Comparison of ENCODE assay signal across 1 cellular context in the genomic region with DNA sequence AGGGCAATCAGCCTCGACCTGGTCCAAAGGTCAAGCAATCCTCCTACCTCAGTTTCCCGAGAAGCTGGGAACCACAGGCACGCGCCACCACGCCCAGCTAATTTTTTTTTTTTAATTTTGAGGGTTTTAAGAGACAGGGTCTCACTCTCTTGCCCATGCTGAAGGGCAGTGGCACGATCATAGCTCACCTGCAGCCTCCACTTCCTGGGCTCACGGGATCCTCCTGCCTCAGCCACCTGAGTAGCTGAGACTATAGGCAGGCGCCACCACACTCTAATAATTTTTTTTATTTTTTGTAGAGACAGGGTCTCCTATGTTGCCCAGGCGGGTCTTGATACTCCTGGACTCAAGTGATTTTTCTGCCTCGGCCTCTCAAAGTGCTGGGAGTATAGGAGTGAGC.
TF ChIP-seq lines count a peak whose summit lies in the region.

No MANE protein-coding gene starts in this region.

TF ChIP-seq in HCT116, 20 proteins besides CTCF, POLR2A, EP300 and RAD21 (continued from another document):
- TF ChIP-seq ZBTB33 (IDR thresholded peaks at IDR 0.05; ENCODE audit: extremely low read depth, insufficient replicate concordance, low read length) (no peak), ZFX (IDR thresholded peaks at IDR 0.05) (no peak), CBX3 (IDR thresholded peaks at IDR 0.05; ENCODE audit: low read depth) (no peak), SIN3A (IDR thresholded peaks at IDR 0.05; ENCODE audit: low read depth) (no peak)
- TF ChIP-seq, protein P1, sequence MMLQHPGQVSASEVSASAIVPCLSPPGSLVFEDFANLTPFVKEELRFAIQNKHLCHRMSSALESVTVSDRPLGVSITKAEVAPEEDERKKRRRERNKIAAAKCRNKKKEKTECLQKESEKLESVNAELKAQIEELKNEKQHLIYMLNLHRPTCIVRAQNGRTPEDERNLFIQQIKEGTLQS (IDR thresholded peaks at IDR 0.05): no peak
- TF ChIP-seq, protein P2, sequence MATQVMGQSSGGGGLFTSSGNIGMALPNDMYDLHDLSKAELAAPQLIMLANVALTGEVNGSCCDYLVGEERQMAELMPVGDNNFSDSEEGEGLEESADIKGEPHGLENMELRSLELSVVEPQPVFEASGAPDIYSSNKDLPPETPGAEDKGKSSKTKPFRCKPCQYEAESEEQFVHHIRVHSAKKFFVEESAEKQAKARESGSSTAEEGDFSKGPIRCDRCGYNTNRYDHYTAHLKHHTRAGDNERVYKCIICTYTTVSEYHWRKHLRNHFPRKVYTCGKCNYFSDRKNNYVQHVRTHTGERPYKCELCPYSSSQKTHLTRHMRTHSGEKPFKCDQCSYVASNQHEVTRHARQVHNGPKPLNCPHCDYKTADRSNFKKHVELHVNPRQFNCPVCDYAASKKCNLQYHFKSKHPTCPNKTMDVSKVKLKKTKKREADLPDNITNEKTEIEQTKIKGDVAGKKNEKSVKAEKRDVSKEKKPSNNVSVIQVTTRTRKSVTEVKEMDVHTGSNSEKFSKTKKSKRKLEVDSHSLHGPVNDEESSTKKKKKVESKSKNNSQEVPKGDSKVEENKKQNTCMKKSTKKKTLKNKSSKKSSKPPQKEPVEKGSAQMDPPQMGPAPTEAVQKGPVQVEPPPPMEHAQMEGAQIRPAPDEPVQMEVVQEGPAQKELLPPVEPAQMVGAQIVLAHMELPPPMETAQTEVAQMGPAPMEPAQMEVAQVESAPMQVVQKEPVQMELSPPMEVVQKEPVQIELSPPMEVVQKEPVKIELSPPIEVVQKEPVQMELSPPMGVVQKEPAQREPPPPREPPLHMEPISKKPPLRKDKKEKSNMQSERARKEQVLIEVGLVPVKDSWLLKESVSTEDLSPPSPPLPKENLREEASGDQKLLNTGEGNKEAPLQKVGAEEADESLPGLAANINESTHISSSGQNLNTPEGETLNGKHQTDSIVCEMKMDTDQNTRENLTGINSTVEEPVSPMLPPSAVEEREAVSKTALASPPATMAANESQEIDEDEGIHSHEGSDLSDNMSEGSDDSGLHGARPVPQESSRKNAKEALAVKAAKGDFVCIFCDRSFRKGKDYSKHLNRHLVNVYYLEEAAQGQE (IDR thresholded peaks at IDR 0.05; ENCODE audit: low read depth): no peak
TF ChIP-seq in HCT116: peak in this region for 0.
